19 cellular contexts compared by ENCODE assay signal in the genomic region with DNA sequence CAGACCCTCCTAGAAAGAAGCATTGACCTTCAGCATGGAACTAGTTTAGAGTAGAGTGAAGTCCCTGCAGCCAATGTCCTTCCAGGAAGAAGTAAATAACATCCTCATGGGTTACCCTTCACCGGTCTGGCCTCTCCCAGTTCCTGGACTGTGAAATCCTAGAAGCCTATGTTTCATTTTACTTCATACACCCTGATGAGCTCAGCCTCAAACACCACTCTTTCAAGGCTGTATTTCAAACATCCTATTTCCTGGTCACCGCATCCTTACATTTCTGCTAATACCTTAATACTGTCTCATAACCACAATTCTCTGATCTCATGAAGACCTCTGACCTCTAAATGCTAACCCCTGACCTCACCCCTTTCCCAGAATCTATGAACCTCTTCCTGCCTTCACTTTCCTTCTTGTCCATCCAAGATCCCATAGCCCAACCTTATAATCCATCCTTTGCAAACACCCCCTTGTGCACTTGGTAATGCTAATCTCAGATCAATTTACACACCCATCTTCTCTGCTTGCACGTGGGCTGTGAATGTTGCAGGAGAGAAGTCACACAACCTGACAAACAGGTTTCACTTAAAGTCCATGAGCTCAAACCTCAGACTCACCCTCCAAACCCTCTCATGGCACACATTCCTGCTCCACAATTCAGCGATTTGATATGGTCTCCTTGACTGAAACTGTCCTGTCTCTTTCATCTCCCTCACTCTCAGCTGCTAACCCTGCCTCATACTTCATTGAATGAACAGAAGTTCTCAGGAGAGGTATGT. TPM values are rescaled to one million over a fixed set of nuclear protein-coding genes. Genes with fewer than 3 reads are reported as not detected.
DNase-seq lines count a peak whose midpoint lies in the region; TF ChIP-seq lines count a peak whose summit lies in the region.
"Had no signal": no experiment of that assay in that cellular context is flagged by ENCODE, and none has a peak within 500 bp of the region (broad histone marks: within the 10 kb centered on the region; RNA-seq: fewer than 3 reads in every experiment).

No MANE protein-coding gene starts in this region.

- H3K4me1 ChIP-seq in esophagus (ENCODE audit: control insufficient read depth in 2 of 2, insufficient read depth in 2 of 2, low read length in 1 of 2) (no peaks in the 10 kb centered on the region), trophoblast cell (ENCODE audit: control insufficient read depth in 1 of 2, insufficient read depth in 2 of 2, low read length in 2 of 2) (peaks cover 8 to 11% of the 10 kb centered on the region in 2 experiments), adrenal gland (replicated peaks in 1 of 2) (no peaks in the 10 kb centered on the region)
- H3K4me1 ChIP-seq: body of pancreas, uterus had no signal

- no peak overlapping the region for H3K14ac ChIP-seq in trophoblast cell (ENCODE audit: low read length)

- WGBS in esophagus, 2 donors: 52 to 59% methylated on average over 4 of the region's 4 CpGs
- no CpG with 5 or more reads among the region's 4 CpGs for WGBS in trophoblast cell (ENCODE audit: extremely low coverage, insufficient coverage, insufficient read length)
- 71 to 79% (median 75%) methylated on average over 4 of the region's 4 CpGs for WGBS in adrenal gland, 4 donors

- H3K4me3 ChIP-seq in esophagus (ENCODE audit: low read depth in 1 of 2, low read length in 2 of 2) (no peak overlapping the region), trophoblast cell (ENCODE audit: low read depth, low read length) (no peak overlapping the region), adrenal gland (no peak overlapping the region)
- H3K4me3 ChIP-seq: body of pancreas, SK-N-MC, uterus had no signal

- H2BK120ac ChIP-seq in trophoblast cell (ENCODE audit: insufficient read depth, low read length, poor library complexity): no peak overlapping the region

- no peak overlapping the region for H2BK12ac ChIP-seq in trophoblast cell (ENCODE audit: low read length)

- H4K12ac ChIP-seq in trophoblast cell (ENCODE audit: low read depth, low read length): no peak overlapping the region

- no peak overlapping the region for H3K18ac ChIP-seq in trophoblast cell (ENCODE audit: low read length)

- H2BK5ac ChIP-seq in trophoblast cell (ENCODE audit: low read depth, low read length, poor library complexity): no peak overlapping the region

- no peak for TF ChIP-seq CTCF in adrenal gland (IDR thresholded peaks at IDR 0.05)

- DNase-seq in NCI-H2029 (lab: John Stamatoyannopoulos, UW) (peak; percentile 54), NCI-H2029 treated with DMSO at 0.1 percent for 48 hours (lab: John Stamatoyannopoulos, UW) (no peak), NCI-H2196 (lab: John Stamatoyannopoulos, UW; ENCODE audit: unreplicated experiment) (peak; percentile 50), trophoblast cell (peak; percentile 77 to 89), adrenal gland (no peak), iPS-NIHi7 (ENCODE audit: extremely low spot score) (no peak)
- DNase-seq in activated naive CD4-positive, alpha-beta T cell treated with anti-CD3 and anti-CD28 coated beads, Interleukin-2, amount 50 U/mL, for 16 hours: no peak
- DNase-seq: 8988T; activated effector memory CD4-positive, alpha-beta T cell treated with Interleukin-2 at 50 U/mL for 16 hours; body of pancreas; CD4-positive, CD25-positive, alpha-beta regulatory T cell; foreskin melanocyte; GF-D8; KG1; NCI-H1930; stimulated activated naive B cell treated with anti-CD40 and anti-IgM and Interleukin-4, amounts not matched to agents 10 μg/mL and 1 μg/mL and 100 μg/mL, for 72 hours; uterus had no signal

- H4K8ac ChIP-seq in trophoblast cell (ENCODE audit: low read depth, low read length): no peak overlapping the region

- H3K27me3 ChIP-seq in esophagus (ENCODE audit: control insufficient read depth in 1 of 2, insufficient read depth in 2 of 2, low read length in 2 of 2) (no peaks in the 10 kb centered on the region), trophoblast cell (ENCODE audit: insufficient read depth, low read length) (no peaks in the 10 kb centered on the region), adrenal gland (no peaks in the 10 kb centered on the region)
- H3K27me3 ChIP-seq: body of pancreas, uterus had no signal

- H3K9ac ChIP-seq in trophoblast cell (ENCODE audit: low read length): no peak overlapping the region

- intact Hi-C loops in adrenal gland (cut with DNase I): no loop called here

- H3K79me2 ChIP-seq in trophoblast cell (ENCODE audit: control insufficient read depth, insufficient read depth, low read length, poor library complexity): no peaks in the 10 kb centered on the region

- TF ChIP-seq POLR2A in adrenal gland (IDR thresholded peaks at IDR 0.05): no peak

- peak overlapping the region; percentile 28 for H3K4me2 ChIP-seq in trophoblast cell (ENCODE audit: low read length)

- H3K79me1 ChIP-seq in trophoblast cell (ENCODE audit: low read length): peaks cover 3% of the 10 kb centered on the region

- no peak overlapping the region for H3K23ac ChIP-seq in trophoblast cell (ENCODE audit: low read length)

- H4K91ac ChIP-seq in trophoblast cell (ENCODE audit: low read depth, low read length): no peak overlapping the region

- H3K27ac ChIP-seq in esophagus (ENCODE audit: low read depth in 2 of 2, low read length in 1 of 2): peak overlapping the region; percentile 60 to 72
- H3K27ac ChIP-seq in trophoblast cell (ENCODE audit: low read depth, low read length): peak overlapping the region; percentile 33
- H3K27ac ChIP-seq in adrenal gland: no peak overlapping the region
- H3K27ac ChIP-seq: body of pancreas, SK-N-MC, uterus had no signal

- H2AK5ac ChIP-seq in trophoblast cell (ENCODE audit: low read length): no peak overlapping the region

- H3K36me3 ChIP-seq in esophagus (ENCODE audit: control insufficient read depth in 2 of 2, insufficient read depth in 2 of 2, low read length in 1 of 2) (no peaks in the 10 kb centered on the region), trophoblast cell (ENCODE audit: control insufficient read depth in 1 of 2, insufficient read depth in 2 of 2, low read length in 2 of 2) (peaks cover 0 to 2% of the 10 kb centered on the region in 2 experiments), adrenal gland (replicated peaks in 1 of 2) (no peaks in the 10 kb centered on the region)
- H3K36me3 ChIP-seq: uterus had no signal

- H3K9me3 ChIP-seq in esophagus (ENCODE audit: control insufficient read depth in 2 of 2, insufficient read depth in 1 of 2, low read depth in 1 of 2, low read length in 1 of 2): no peaks in the 10 kb centered on the region
- no peaks in the 10 kb centered on the region for H3K9me3 ChIP-seq in trophoblast cell (ENCODE audit: insufficient read depth, low read depth, low read length)
- H3K9me3 ChIP-seq in adrenal gland (replicated peaks in 1 of 3): no peaks in the 10 kb centered on the region
- H3K9me3 ChIP-seq: body of pancreas, uterus had no signal

- H3K4ac ChIP-seq in trophoblast cell (ENCODE audit: low read depth, low read length): no peak overlapping the region

- H2AFZ ChIP-seq in trophoblast cell (ENCODE audit: insufficient read depth, low read length, poor library complexity): no peak overlapping the region

RNA-seq across cellular contexts. Expression of gene SLC2A10, which starts 30.2 kb away (rescaled TPM):
- polyA plus RNA-seq in esophagus: 1 to 10 TPM; 2.6 to 5.4 TPM
- 10.2 TPM in 2 replicates for polyA plus RNA-seq in trophoblast cell (2013)
- 10 to 100 TPM in 7 of 8 donors, 1 to 10 TPM in 1; 8.5 to 27.3 (median 14.1) TPM for total RNA-seq in adrenal gland
- 10 to 100 TPM in 2 of 3 donors, 1 to 10 TPM in 1; 7.2 to 11.8 (median 10.5) TPM for polyA plus RNA-seq in adrenal gland
- total RNA-seq: CD4-positive, CD25-positive, alpha-beta regulatory T cell had no signal
- polyA plus RNA-seq: CD4-positive, CD25-positive, alpha-beta regulatory T cell had no signal

RNA-seq across cellular contexts. Expression of gene TP53RK, which starts 50.4 kb away (rescaled TPM):
- 1 to 10 TPM; 8.0 to 9.9 TPM for polyA plus RNA-seq in esophagus
- polyA plus RNA-seq in trophoblast cell (2013): 11.1 and 11.8 TPM in 2 replicates
- 10 to 100 TPM in 7 of 8 donors, 1 to 10 TPM in 1; 9.7 to 35.0 (median 16.9) TPM for total RNA-seq in adrenal gland
- 10 to 100 TPM in 1 of 3 donors, 1 to 10 TPM in 2; 8.9 to 19.8 (median 9.2) TPM for polyA plus RNA-seq in adrenal gland

Comparison
In these comparisons a context has a peak if more than half of its experiments do, and no peak if none do; other contexts are left out.
1. DNase-seq: peak in NCI-H2029 (single experiment), NCI-H2196 (single experiment) and trophoblast cell (2 of 2); none in NCI-H2029 treated with DMSO at 0.1 percent for 48 hours (single experiment), adrenal gland (0 of 7), iPS-NIHi7 (single experiment) and activated naive CD4-positive, alpha-beta T cell treated with anti-CD3 and anti-CD28 coated beads, Interleukin-2, amount 50 U/mL, for 16 hours (single experiment).
2. H3K27ac ChIP-seq: peak in esophagus (2 of 2) and trophoblast cell (single experiment); none in adrenal gland (0 of 5).